8 cellular contexts compared by ENCODE assay signal in the genomic region with DNA sequence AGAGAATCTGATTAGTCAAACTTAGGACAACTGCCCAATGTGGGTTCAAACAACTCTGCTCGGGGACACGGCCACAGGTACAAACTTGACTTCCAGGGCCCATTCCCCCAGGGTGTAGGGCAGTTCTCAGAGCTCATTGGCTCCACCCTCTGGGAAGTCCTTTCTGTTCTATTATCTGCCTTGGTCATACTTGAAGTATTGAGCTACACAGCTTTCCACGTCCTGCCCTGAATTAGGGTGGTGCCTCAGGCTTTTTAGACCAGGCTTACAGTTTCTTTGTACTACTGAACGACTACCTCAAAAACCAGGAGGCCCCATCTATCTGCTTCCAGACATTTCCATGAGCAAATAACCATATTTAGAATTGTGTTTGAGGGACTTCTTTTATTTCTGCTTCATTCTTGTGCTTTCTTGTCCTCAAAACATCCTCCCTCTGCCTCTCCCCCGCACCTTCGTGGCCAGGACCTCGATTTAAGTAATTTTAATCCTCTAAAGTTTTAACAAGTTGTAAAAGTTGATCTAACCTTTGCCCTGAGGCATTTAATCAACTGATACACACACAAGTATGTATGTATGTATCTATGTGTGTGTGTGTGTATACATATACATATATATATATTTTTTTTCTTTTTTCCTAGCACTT.
DNase-seq lines count a peak whose midpoint lies in the region; ATAC-seq and TF ChIP-seq lines count a peak whose summit lies in the region.

No MANE protein-coding gene starts in this region.

- H3K9ac ChIP-seq in subcutaneous abdominal adipose tissue (ENCODE audit: low read length in 5 of 5) = no peak overlapping the region

- H3F3A ChIP-seq in GM23338 (replicated peaks; ENCODE audit: low read depth) = no peaks in the 10 kb centered on the region

- ATAC-seq in GM23338 = peak; percentile 44; the same call in 2 of the 3 replicates

- H3K27me3 Mint-ChIP-seq in GM23338 (ENCODE audit: insufficient read depth, low read depth, poor library complexity) (peaks cover 3% of the 10 kb centered on the region), immature natural killer cell (ENCODE audit: low read depth in 3 of 3) (peaks cover 0 to 3% (median 1%) of the 10 kb centered on the region in 3 donors)
- H3K27me3 Mint-ChIP-seq in activated T-helper 1 cell treated with anti-CD3 and anti-CD28 coated beads, Interleukin-12 subunit alpha, Interleukin-12 subunit beta, Interleukin-2, Interleukin-4 antibody, amounts not matched to agents 30 ng/mL and 10 ng/mL and 1 ng/mL, durations not matched to agents 14 hours and 24 hours and 36 hours (ENCODE audit: insufficient read depth) = no peaks in the 10 kb centered on the region

- H3K36me3 Mint-ChIP-seq in GM23338 (ENCODE audit: low read depth) (no peaks in the 10 kb centered on the region), immature natural killer cell (peaks cover 0 to 4% (median 0%) of the 10 kb centered on the region in 3 donors)
- peaks cover 19% of the 10 kb centered on the region for H3K36me3 Mint-ChIP-seq in activated T-helper 1 cell treated with anti-CD3 and anti-CD28 coated beads, Interleukin-12 subunit alpha, Interleukin-12 subunit beta, Interleukin-2, Interleukin-4 antibody, amounts not matched to agents 30 ng/mL and 10 ng/mL and 1 ng/mL, durations not matched to agents 14 hours and 24 hours and 36 hours (ENCODE audit: low read depth)

- H3K9me2 ChIP-seq in GM23338 (ENCODE audit: insufficient read depth) = no peaks in the 10 kb centered on the region

- intact Hi-C loops in activated T-helper 1 cell treated with anti-CD3 and anti-CD28 coated beads, Interleukin-12 subunit alpha, Interleukin-12 subunit beta, Interleukin-2, Interleukin-4 antibody, amounts not matched to agents 30 ng/mL and 10 ng/mL and 1 ng/mL, durations not matched to agents 14 hours and 24 hours and 36 hours (cut with micrococcal nuclease) = loop anchor here (1.0 to 10.0 kb wide), 6 partner anchors 17 to 523 kb away; no protein-coding TSS in a partner anchor

- H3K79me2 ChIP-seq in GM23338 (replicated peaks; ENCODE audit: insufficient read depth) = no peaks in the 10 kb centered on the region

- H3K27ac Mint-ChIP-seq in GM23338 (no peak overlapping the region), immature natural killer cell (peak overlapping the region; percentile 94 to 98 (median 97))
- H3K27ac Mint-ChIP-seq in activated T-helper 1 cell treated with anti-CD3 and anti-CD28 coated beads, Interleukin-12 subunit alpha, Interleukin-12 subunit beta, Interleukin-2, Interleukin-4 antibody, amounts not matched to agents 30 ng/mL and 10 ng/mL and 1 ng/mL, durations not matched to agents 14 hours and 24 hours and 36 hours = peak overlapping the region; percentile 97

- H3K4me3 ChIP-seq in GM23338 = no peak overlapping the region
- peak overlapping the region in 1 of 5 donors; percentile 22 for H3K4me3 ChIP-seq in subcutaneous abdominal adipose tissue (ENCODE audit: low read depth in 1 of 5, low read length in 5 of 5)

- H2AFZ ChIP-seq in GM23338 = peak overlapping the region; percentile 89

- DNase-seq in GDM1 (lab: John Stamatoyannopoulos, UW) (peak; percentile 24), GM23338 (ENCODE audit: low spot score) (no peak), NAMALWA (ENCODE audit: low spot score) (peak; percentile 54), immature natural killer cell (peak; percentile 19 to 39 (median 31)), AG08396 (ENCODE audit: low spot score) (no peak), C1 segment of cervical spinal cord (lab: John Stamatoyannopoulos, UW) (no peak)
- DNase-seq in activated T-helper 1 cell treated with anti-CD3 and anti-CD28 coated beads, Interleukin-12 subunit alpha, Interleukin-12 subunit beta, Interleukin-2, Interleukin-4 antibody, amounts not matched to agents 30 ng/mL and 10 ng/mL and 1 ng/mL, durations not matched to agents 14 hours and 24 hours and 36 hours (ENCODE audit: low spot score) = peak; percentile 52

- no peaks in the 10 kb centered on the region for H3K9me3 ChIP-seq in subcutaneous abdominal adipose tissue (ENCODE audit: control insufficient read depth in 5 of 5, low read length in 5 of 5)

- H3K4me3 Mint-ChIP-seq in GM23338 (no peak overlapping the region), immature natural killer cell (peak overlapping the region; percentile 82 to 90 (median 84))
- peak overlapping the region; percentile 67 for H3K4me3 Mint-ChIP-seq in activated T-helper 1 cell treated with anti-CD3 and anti-CD28 coated beads, Interleukin-12 subunit alpha, Interleukin-12 subunit beta, Interleukin-2, Interleukin-4 antibody, amounts not matched to agents 30 ng/mL and 10 ng/mL and 1 ng/mL, durations not matched to agents 14 hours and 24 hours and 36 hours

- no peak overlapping the region for H3K27ac ChIP-seq in GM23338 (ENCODE audit: low read depth)
- peak overlapping the region; percentile 60 for H3K27ac ChIP-seq in subcutaneous abdominal adipose tissue (ENCODE audit: low read depth, low read length)

- H3K4me1 ChIP-seq in GM23338 (ENCODE audit: insufficient read depth) = no peaks in the 10 kb centered on the region
- peaks cover 0 to 20% (median 9%) of the 10 kb centered on the region in 5 donors for H3K4me1 ChIP-seq in subcutaneous abdominal adipose tissue (ENCODE audit: control insufficient read depth in 5 of 5, insufficient read depth in 5 of 5, low read length in 5 of 5)

- no peaks in the 10 kb centered on the region for H4K20me1 ChIP-seq in GM23338 (replicated peaks; ENCODE audit: insufficient read depth)

- H3K27me3 ChIP-seq in GM23338 (ENCODE audit: insufficient read depth) = no peaks in the 10 kb centered on the region
- no peaks in the 10 kb centered on the region for H3K27me3 ChIP-seq in subcutaneous abdominal adipose tissue (ENCODE audit: control insufficient read depth in 5 of 5, insufficient read depth in 4 of 5, low read length in 5 of 5)

- H3K4me1 Mint-ChIP-seq in GM23338 (no peaks in the 10 kb centered on the region), immature natural killer cell (peaks cover 51 to 58% of the 10 kb centered on the region in 2 donors)
- H3K4me1 Mint-ChIP-seq in activated T-helper 1 cell treated with anti-CD3 and anti-CD28 coated beads, Interleukin-12 subunit alpha, Interleukin-12 subunit beta, Interleukin-2, Interleukin-4 antibody, amounts not matched to agents 30 ng/mL and 10 ng/mL and 1 ng/mL, durations not matched to agents 14 hours and 24 hours and 36 hours (ENCODE audit: low read depth) = peaks cover 56% of the 10 kb centered on the region

- peak in 1 of 2 experiments; percentile 32; a peak in 1 of 4 replicates for TF ChIP-seq CTCF in GM23338 (conservative IDR thresholded peaks at IDR 0.05; ENCODE audit: low read depth in 2 of 2)

- no peak overlapping the region for H3K4me2 ChIP-seq in GM23338

- H3K36me3 ChIP-seq in GM23338 (ENCODE audit: insufficient read depth) (no peaks in the 10 kb centered on the region), subcutaneous abdominal adipose tissue (ENCODE audit: control insufficient read depth in 5 of 5, insufficient read depth in 5 of 5, low read length in 5 of 5) (no peaks in the 10 kb centered on the region)

- 0 out of 3 replicates have a peak, but pooled peaks cover 2% of the 10 kb centered on the region for H3K9me3 Mint-ChIP-seq in GM23338
- H3K9me3 Mint-ChIP-seq in activated T-helper 1 cell treated with anti-CD3 and anti-CD28 coated beads, Interleukin-12 subunit alpha, Interleukin-12 subunit beta, Interleukin-2, Interleukin-4 antibody, amounts not matched to agents 30 ng/mL and 10 ng/mL and 1 ng/mL, durations not matched to agents 14 hours and 24 hours and 36 hours = peaks cover 11% of the 10 kb centered on the region
- H3K9me3 Mint-ChIP-seq in immature natural killer cell = peaks cover 0 to 1% (median 0%) of the 10 kb centered on the region in 6 donors

TF ChIP-seq in GM23338, 12 proteins besides CTCF, POLR2A, EP300 and RAD21 (continues in another document):
- TF ChIP-seq, protein P1, sequence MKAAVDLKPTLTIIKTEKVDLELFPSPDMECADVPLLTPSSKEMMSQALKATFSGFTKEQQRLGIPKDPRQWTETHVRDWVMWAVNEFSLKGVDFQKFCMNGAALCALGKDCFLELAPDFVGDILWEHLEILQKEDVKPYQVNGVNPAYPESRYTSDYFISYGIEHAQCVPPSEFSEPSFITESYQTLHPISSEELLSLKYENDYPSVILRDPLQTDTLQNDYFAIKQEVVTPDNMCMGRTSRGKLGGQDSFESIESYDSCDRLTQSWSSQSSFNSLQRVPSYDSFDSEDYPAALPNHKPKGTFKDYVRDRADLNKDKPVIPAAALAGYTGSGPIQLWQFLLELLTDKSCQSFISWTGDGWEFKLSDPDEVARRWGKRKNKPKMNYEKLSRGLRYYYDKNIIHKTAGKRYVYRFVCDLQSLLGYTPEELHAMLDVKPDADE (IDR thresholded peaks at IDR 0.05) = no peak
- TF ChIP-seq ZNF331 (CRISPR knock-in tag; IDR thresholded peaks at IDR 0.05; ENCODE audit: low read depth) (no peak), ZNF114 (CRISPR knock-in tag; IDR thresholded peaks at IDR 0.05) (no peak)

Comparison
In these comparisons a context has a peak if more than half of its experiments do, and no peak if none do; other contexts are left out.
1. DNase-seq: peak in GDM1 (single experiment), NAMALWA (single experiment), activated T-helper 1 cell treated with anti-CD3 and anti-CD28 coated beads, Interleukin-12 subunit alpha, Interleukin-12 subunit beta, Interleukin-2, Interleukin-4 antibody, amounts not matched to agents 30 ng/mL and 10 ng/mL and 1 ng/mL, durations not matched to agents 14 hours and 24 hours and 36 hours (single experiment) and immature natural killer cell (3 of 3); none in GM23338 (single experiment), AG08396 (single experiment) and C1 segment of cervical spinal cord (0 of 14).